1 cellular context compared by ENCODE assay signal in genomic region chrX:40248822-40249221, GRCh38.
TF ChIP-seq lines count a peak whose summit lies in the region.

No MANE protein-coding gene starts in this region.

TF ChIP-seq in K562, 482 proteins besides CTCF, POLR2A, EP300 and RAD21 (continued from another document):
- TF ChIP-seq ILK (tag; IDR thresholded peaks at IDR 0.05; ENCODE audit: borderline replicate concordance, low read depth) (no peak), ATF7 (IDR thresholded peaks at IDR 0.05) (0 out of 2 replicates have a peak, but pooled peaks have one; percentile 16), SOX6 (IDR thresholded peaks at IDR 0.05) (peak; percentile 85), ARID3B (CRISPR knock-in tag; IDR thresholded peaks at IDR 0.05; ENCODE audit: borderline replicate concordance) (no peak), ZEB2 (IDR thresholded peaks at IDR 0.05) (no peak), HDGF (IDR thresholded peaks at IDR 0.05) (no peak)
